Comparison of ENCODE assay signal across 1 cellular context in genomic region chr13:25286308-25286968, GRCh38.
TF ChIP-seq lines count a peak whose summit lies in the region.

No MANE protein-coding gene starts in this region.

TF ChIP-seq in GM23338, 12 proteins besides CTCF, POLR2A, EP300 and RAD21 (continued from another document):
- no peak for TF ChIP-seq ZNF462 (CRISPR knock-in tag; IDR thresholded peaks at IDR 0.05)
TF ChIP-seq in GM23338: peak in this region for 0.
